In genomic region chr2:202265467-202266277, GRCh38 we compare ENCODE assay signal across 8 cellular contexts. TPM values are rescaled to one million over a fixed set of nuclear protein-coding genes. Genes with fewer than 3 reads are reported as not detected.
DNase-seq lines count a peak whose midpoint lies in the region; ATAC-seq and TF ChIP-seq lines count a peak whose summit lies in the region.

Gene NOP58 (plus strand): TSS chr2:202265763. CDS start chr2:202265942, 179 bp downstream.

- no peaks in the 10 kb centered on the region for H3K27me3 Mint-ChIP-seq in effector memory CD8-positive, alpha-beta T cell

- no peak for TF ChIP-seq CTCF in GM20000 (IDR thresholded peaks at IDR 0.05; ENCODE audit: extremely low read depth, missing control alignments)

- peaks cover 20% of the 10 kb centered on the region for H3K36me3 Mint-ChIP-seq in effector memory CD8-positive, alpha-beta T cell (ENCODE audit: insufficient read depth)

- DNase-seq in CMK (ENCODE audit: low read depth) (peak; percentile 88), GM20000 (ENCODE audit: low spot score) (peak; percentile 87), HT-29 (ENCODE audit: low spot score) (peak; percentile 97), NOMO-1 (lab: John Stamatoyannopoulos, UW; ENCODE audit: unreplicated experiment in 2 of 2) (peak; percentile 93 to 97), medulla oblongata (ENCODE audit: extremely low spot score) (peak; percentile 99)
- DNase-seq in effector memory CD8-positive, alpha-beta T cell: peak; percentile 85 to 87 (median 87)
- DNase-seq in stimulated activated CD8-positive, alpha-beta memory T cell treated with anti-CD3 and anti-CD28 coated beads, Interleukin-12 subunit alpha, Interleukin-12 subunit beta, amount 100 ng/mL, for 1 hour (ENCODE audit: low read depth): peak; percentile 80

- POLR2A ChIA-PET in activated CD8-positive, alpha-beta memory T cell treated with anti-CD3 and anti-CD28 coated beads for 36 hours (lab: Charles Lee): interaction anchor here (0.6 to 3.0 kb wide), 6 partner anchors 11 to 959 kb away, joined by 3 to 11 read pairs (median 4); partner anchors contain the start of gene SUMO1

- H3K27ac Mint-ChIP-seq in effector memory CD8-positive, alpha-beta T cell: no peak within 1 kb of the TSS

- no peak within 1 kb of the TSS for H3K4me3 Mint-ChIP-seq in effector memory CD8-positive, alpha-beta T cell

- CTCF ChIA-PET in activated CD8-positive, alpha-beta memory T cell treated with anti-CD3 and anti-CD28 coated beads for 36 hours (lab: Charles Lee): interaction anchor here (2.3 kb wide), 1 partner anchor 12 kb away, joined by 18 read pairs; no protein-coding TSS in a partner anchor

- no peaks in the 10 kb centered on the region for H3K9me3 Mint-ChIP-seq in effector memory CD8-positive, alpha-beta T cell

- peak; percentile 83 for ATAC-seq in effector memory CD8-positive, alpha-beta T cell (replicated peaks)

- peaks cover 15 to 18% of the 10 kb centered on the region in 2 donors for H3K4me1 Mint-ChIP-seq in effector memory CD8-positive, alpha-beta T cell (ENCODE audit: low read depth in 2 of 2)

RNA-seq across cellular contexts. Expression of gene NOP58, which starts in this region (rescaled TPM):
- 67.2 and 73.4 TPM in 2 replicates for total RNA-seq in HT-29 (2014; rRNA removed; shearing (Covaris generic))
- 100 to 1,000 TPM; 215 to 220 TPM for total RNA-seq in activated CD8-positive, alpha-beta memory T cell treated with anti-CD3 and anti-CD28 coated beads for 36 hours

Comparison
In these comparisons a context has a peak if more than half of its experiments do, and no peak if none do; other contexts are left out.
1. Peak in every context shown above with its lines: DNase-seq and ATAC-seq.